Comparison of ENCODE assay signal across 8 cellular contexts in the genomic region with DNA sequence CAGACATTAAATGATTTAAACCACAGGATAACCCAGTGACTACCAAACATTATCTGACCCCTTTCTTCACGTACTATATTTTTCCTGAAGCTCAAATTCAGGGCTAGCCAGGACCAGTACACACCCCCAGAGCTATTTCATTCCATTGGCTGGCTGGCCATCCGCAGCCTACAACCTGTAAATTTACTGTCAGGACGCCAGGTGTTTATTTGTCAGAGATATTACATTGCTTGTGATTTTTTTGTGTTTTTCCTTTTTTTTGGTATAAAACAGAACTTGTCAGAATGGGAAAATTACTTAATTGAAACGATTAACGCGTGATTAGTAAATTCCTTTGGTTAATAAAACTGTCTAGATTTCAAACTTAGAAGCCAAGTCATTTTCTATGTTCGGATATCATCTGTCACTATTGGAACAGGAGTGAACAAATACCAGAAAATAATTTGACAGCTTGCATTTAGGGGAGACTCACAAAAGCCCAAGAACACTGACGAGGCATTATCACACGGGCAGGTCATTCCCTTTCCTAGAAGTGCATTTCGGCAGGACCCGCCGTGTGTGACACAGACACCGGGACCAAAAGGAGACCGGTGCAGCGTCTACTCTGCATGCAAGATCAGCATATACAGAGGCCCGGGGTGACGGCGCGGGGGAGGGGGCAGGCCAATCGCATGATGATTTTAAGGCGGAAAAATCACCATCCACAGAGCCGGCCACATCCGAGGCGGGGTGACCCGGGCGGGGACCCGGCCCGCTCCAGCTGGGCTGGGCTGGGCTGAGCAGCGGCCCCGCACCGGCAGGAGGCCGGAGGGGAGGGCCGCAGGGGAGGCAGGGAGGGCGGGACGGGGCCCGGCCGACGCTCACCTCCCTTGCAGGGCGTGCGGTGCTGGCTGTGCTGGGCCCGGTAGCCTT. TPM values are rescaled to one million over a fixed set of nuclear protein-coding genes. Genes with fewer than 3 reads are reported as not detected.
A peak's percentile ranks its signal among the peaks of the same experiment; 100 is the strongest.
DNase-seq lines count a peak whose midpoint lies in the region; ATAC-seq and TF ChIP-seq lines count a peak whose summit lies in the region.

No MANE protein-coding gene starts in this region.

- H3K36me3 Mint-ChIP-seq in activated T-cell treated with anti-CD3 and anti-CD28 coated beads, Interleukin-2, amount 50 U/mL, for 72 hours (ENCODE audit: insufficient read depth in 2 of 2) = peaks cover 9 to 14% of the 10 kb centered on the region in 2 donors
- peaks cover 0 to 9% (median 0%) of the 10 kb centered on the region in 5 donors for H3K36me3 Mint-ChIP-seq in naive thymus-derived CD4-positive, alpha-beta T cell
- H3K36me3 Mint-ChIP-seq in stimulated activated effector memory CD8-positive, alpha-beta T cell treated with anti-CD3 and anti-CD28 coated beads, Interleukin-12 subunit alpha, Interleukin-12 subunit beta, amount 100 ng/mL, for 72 hours = peaks cover 82% of the 10 kb centered on the region

- H3K36me3 ChIP-seq in NT2/D1 (ENCODE audit: insufficient read depth, insufficient read length, low read length) = peaks cover 26% of the 10 kb centered on the region
- peaks cover 0 to 21% (median 0%) of the 10 kb centered on the region in 3 donors for H3K36me3 ChIP-seq in esophagus squamous epithelium
- H3K36me3 ChIP-seq in naive thymus-derived CD4-positive, alpha-beta T cell (ENCODE audit: control insufficient read depth in 2 of 3, insufficient read depth in 3 of 3, low read length in 3 of 3) = no peaks in the 10 kb centered on the region

- peaks cover 2% of the 10 kb centered on the region for H3K4me1 ChIP-seq in NT2/D1 (ENCODE audit: insufficient read depth, insufficient read length)
- H3K4me1 ChIP-seq in esophagus squamous epithelium = peaks cover 15 to 66% (median 20%) of the 10 kb centered on the region in 3 donors
- peaks cover 12 to 27% of the 10 kb centered on the region in 2 donors for H3K4me1 ChIP-seq in naive thymus-derived CD4-positive, alpha-beta T cell (ENCODE audit: control insufficient read depth in 2 of 2, insufficient read depth in 2 of 2, low read length in 2 of 2)

- intact Hi-C loops in esophagus squamous epithelium (cut with DNase I) = loop anchor here (5.0 kb wide), 1 partner anchor 121 kb away; no protein-coding TSS in a partner anchor
- intact Hi-C loops in naive thymus-derived CD4-positive, alpha-beta T cell (cut with micrococcal nuclease) = loop anchor here (1.0 to 10.0 kb wide), 11 partner anchors 8 to 771 kb away; partner anchors contain the start of genes KLLN (in 2 of the 2), PTEN (in 2 of the 2), WAPL (in 2 of the 2) and BMPR1A (in 1 of the 2)

- H3K27me3 Mint-ChIP-seq in activated T-cell treated with anti-CD3 and anti-CD28 coated beads, Interleukin-2, amount 50 U/mL, for 72 hours (ENCODE audit: low read depth) = no peaks in the 10 kb centered on the region
- no peaks in the 10 kb centered on the region for H3K27me3 Mint-ChIP-seq in naive thymus-derived CD4-positive, alpha-beta T cell

- H3K27ac ChIP-seq in esophagus squamous epithelium = peak overlapping the region; percentile 94 to 100 (median 100)
- peak overlapping the region; percentile 85 for H3K27ac ChIP-seq in naive thymus-derived CD4-positive, alpha-beta T cell (ENCODE audit: low read depth, low read length)

- peak overlapping the region; percentile 86 for H3K4me3 ChIP-seq in NT2/D1 (ENCODE audit: insufficient read length, low read depth)
- peak overlapping the region; percentile 73 to 92 (median 82) for H3K4me3 ChIP-seq in esophagus squamous epithelium
- H3K4me3 ChIP-seq in naive thymus-derived CD4-positive, alpha-beta T cell (ENCODE audit: low read length) = peak overlapping the region; percentile 70

- no peak for TF ChIP-seq CTCF in esophagus squamous epithelium (IDR thresholded peaks at IDR 0.05)

- TF ChIP-seq POLR2A in esophagus squamous epithelium (IDR thresholded peaks at IDR 0.05) = peak in 2 of 4 donors; percentile 10 to 35

- H3K9me3 Mint-ChIP-seq in activated T-cell treated with anti-CD3 and anti-CD28 coated beads, Interleukin-2, amount 50 U/mL, for 72 hours = no peaks in the 10 kb centered on the region
- H3K9me3 Mint-ChIP-seq in naive thymus-derived CD4-positive, alpha-beta T cell = peaks cover 0 to 2% (median 0%) of the 10 kb centered on the region in 11 donors
- no peaks in the 10 kb centered on the region for H3K9me3 Mint-ChIP-seq in stimulated activated effector memory CD8-positive, alpha-beta T cell treated with anti-CD3 and anti-CD28 coated beads, Interleukin-12 subunit alpha, Interleukin-12 subunit beta, amount 100 ng/mL, for 72 hours

- H3K4me3 Mint-ChIP-seq in activated T-cell treated with anti-CD3 and anti-CD28 coated beads, Interleukin-2, amount 50 U/mL, for 72 hours = peak overlapping the region; percentile 91 to 95
- peak overlapping the region; percentile 83 to 97 (median 94) for H3K4me3 Mint-ChIP-seq in naive thymus-derived CD4-positive, alpha-beta T cell
- peak overlapping the region; percentile 91 for H3K4me3 Mint-ChIP-seq in stimulated activated effector memory CD8-positive, alpha-beta T cell treated with anti-CD3 and anti-CD28 coated beads, Interleukin-12 subunit alpha, Interleukin-12 subunit beta, amount 100 ng/mL, for 72 hours

- DNase-seq in 8988T (peak; percentile 32), NT2/D1 (ENCODE audit: low read depth, low spot score) (peak; percentile 6), esophagus squamous epithelium (lab: John Stamatoyannopoulos, UW) (peak; percentile 7)
- peak; percentile 81 to 85 for DNase-seq in activated T-cell treated with anti-CD3 and anti-CD28 coated beads, Interleukin-2, amount 50 U/mL, for 72 hours
- DNase-seq in naive thymus-derived CD4-positive, alpha-beta T cell = peak; percentile 32 to 79 (median 51)
- peak; percentile 49 to 88 for DNase-seq in stimulated activated effector memory CD8-positive, alpha-beta T cell treated with anti-CD3 and anti-CD28 coated beads, Interleukin-12 subunit alpha, Interleukin-12 subunit beta, amount 100 ng/mL, for 72 hours (ENCODE audit: low spot score in 2 of 2)

- ATAC-seq in GM18498 (IDR thresholded peaks at IDR 0.05; ENCODE audit: unreplicated experiment) = peak; percentile 29
- peak; percentile 28 for ATAC-seq in HG02970 (IDR thresholded peaks at IDR 0.05; ENCODE audit: low FRiP score, unreplicated experiment)
- peak; percentile 35 to 47 for ATAC-seq in activated T-cell treated with anti-CD3 and anti-CD28 coated beads, Interleukin-2, amount 50 U/mL, for 72 hours (replicated peaks in 1 of 2)
- ATAC-seq in naive thymus-derived CD4-positive, alpha-beta T cell = peak; percentile 2
- ATAC-seq in stimulated activated effector memory CD8-positive, alpha-beta T cell treated with anti-CD3 and anti-CD28 coated beads, Interleukin-12 subunit alpha, Interleukin-12 subunit beta, amount 100 ng/mL, for 72 hours = peak; percentile 49

- H3K9ac ChIP-seq in NT2/D1 (ENCODE audit: insufficient read length, low read depth) = peak overlapping the region; percentile 94

- POLR2A ChIA-PET in naive thymus-derived CD4-positive, alpha-beta T cell (lab: Charles Lee) = interaction anchor here (0.6 to 1.8 kb wide), 9 partner anchors 10 to 143 kb away, joined by 3 to 5 read pairs (median 3); partner anchors contain the start of gene ADIRF

- 2 to 4% methylated on average over 10 to 13 of the region's 41 CpGs for WGBS in esophagus squamous epithelium, 2 donors

- no peaks in the 10 kb centered on the region for H3K9me3 ChIP-seq in NT2/D1 (ENCODE audit: insufficient read depth, low read length)
- no peaks in the 10 kb centered on the region for H3K9me3 ChIP-seq in esophagus squamous epithelium
- H3K9me3 ChIP-seq in naive thymus-derived CD4-positive, alpha-beta T cell (ENCODE audit: control insufficient read depth in 2 of 3, low read length in 3 of 3) = no peaks in the 10 kb centered on the region

- CTCF ChIA-PET in naive thymus-derived CD4-positive, alpha-beta T cell (lab: Charles Lee) = interaction anchor here (0.5 to 0.6 kb wide), 2 partner anchors 55 to 988 kb away, joined by 3 to 4 read pairs; no protein-coding TSS in a partner anchor

- H3K27ac Mint-ChIP-seq in activated T-cell treated with anti-CD3 and anti-CD28 coated beads, Interleukin-2, amount 50 U/mL, for 72 hours = peak overlapping the region; percentile 98
- H3K27ac Mint-ChIP-seq in naive thymus-derived CD4-positive, alpha-beta T cell = peak overlapping the region; percentile 88 to 97 (median 94)
- peak overlapping the region; percentile 95 for H3K27ac Mint-ChIP-seq in stimulated activated effector memory CD8-positive, alpha-beta T cell treated with anti-CD3 and anti-CD28 coated beads, Interleukin-12 subunit alpha, Interleukin-12 subunit beta, amount 100 ng/mL, for 72 hours

- peaks cover 48% of the 10 kb centered on the region for H3K4me1 Mint-ChIP-seq in activated T-cell treated with anti-CD3 and anti-CD28 coated beads, Interleukin-2, amount 50 U/mL, for 72 hours (ENCODE audit: low read depth)
- H3K4me1 Mint-ChIP-seq in naive thymus-derived CD4-positive, alpha-beta T cell = peaks cover 43 to 66% (median 54%) of the 10 kb centered on the region in 7 donors
- H3K4me1 Mint-ChIP-seq in stimulated activated effector memory CD8-positive, alpha-beta T cell treated with anti-CD3 and anti-CD28 coated beads, Interleukin-12 subunit alpha, Interleukin-12 subunit beta, amount 100 ng/mL, for 72 hours = peaks cover 41% of the 10 kb centered on the region

- H3K27me3 ChIP-seq in NT2/D1 (ENCODE audit: insufficient read depth, insufficient read length) (no peaks in the 10 kb centered on the region), esophagus squamous epithelium (no peaks in the 10 kb centered on the region)
- H3K27me3 ChIP-seq in naive thymus-derived CD4-positive, alpha-beta T cell (ENCODE audit: control insufficient read depth in 2 of 2, insufficient read depth in 2 of 2, low read length in 2 of 2) = no peaks in the 10 kb centered on the region

RNA-seq across cellular contexts. Expression of gene GLUD1, which starts 0.9 kb away (rescaled TPM):
- 100 to 1,000 TPM; 123 to 160 TPM for total RNA-seq in activated T-cell treated with anti-CD3 and anti-CD28 coated beads, Interleukin-2, amount 50 U/mL, for 72 hours
- total RNA-seq in esophagus squamous epithelium = 100 to 1,000 TPM; 114 to 204 (median 130) TPM
- total RNA-seq in naive thymus-derived CD4-positive, alpha-beta T cell = 10 to 100 TPM; 70.2 to 98.1 (median 73.2) TPM
- polyA plus RNA-seq in naive thymus-derived CD4-positive, alpha-beta T cell = 100 to 1,000 TPM; 111 to 116 TPM

RNA-seq across cellular contexts. Expression of gene SHLD2, which starts 1.3 kb away (rescaled TPM):
- total RNA-seq in activated T-cell treated with anti-CD3 and anti-CD28 coated beads, Interleukin-2, amount 50 U/mL, for 72 hours = 10 to 100 TPM; 28.7 to 33.3 TPM
- 10 to 100 TPM; 12.7 to 31.7 (median 21.5) TPM for total RNA-seq in esophagus squamous epithelium
- 10 to 100 TPM; 19.3 to 31.4 (median 21.1) TPM for total RNA-seq in naive thymus-derived CD4-positive, alpha-beta T cell
- polyA plus RNA-seq in naive thymus-derived CD4-positive, alpha-beta T cell = 10 to 100 TPM; 14.9 to 17.9 TPM

Comparison
In these comparisons a context has a peak if more than half of its experiments do, and no peak if none do; other contexts are left out.
1. Peak in every context shown above with its lines: DNase-seq, ATAC-seq, H3K4me3 ChIP-seq and H3K27ac ChIP-seq.
2. DNase-seq: peak in every context shown above with its lines; median percentile 83 in activated T-cell treated with anti-CD3 and anti-CD28 coated beads, Interleukin-2, amount 50 U/mL, for 72 hours; 68 in stimulated activated effector memory CD8-positive, alpha-beta T cell treated with anti-CD3 and anti-CD28 coated beads, Interleukin-12 subunit alpha, Interleukin-12 subunit beta, amount 100 ng/mL, for 72 hours; 51 in naive thymus-derived CD4-positive, alpha-beta T cell; 32 in 8988T; 7 in esophagus squamous epithelium; 6 in NT2/D1.